In genomic region chr11:35968386-35969088, GRCh38 we compare ENCODE assay signal across 25 cellular contexts. TPM values are rescaled to one million over a fixed set of nuclear protein-coding genes. Genes with fewer than 3 reads are reported as not detected.
A peak's percentile ranks its signal among the peaks of the same experiment; 100 is the strongest.
DNase-seq lines count a peak whose midpoint lies in the region; ATAC-seq and TF ChIP-seq lines count a peak whose summit lies in the region.
"Had no signal": no experiment of that assay in that cellular context is flagged by ENCODE, and none has a peak within 500 bp of the region (broad histone marks: within the 10 kb centered on the region; RNA-seq: fewer than 3 reads in every experiment).

No MANE protein-coding gene starts in this region.

- H3K4me3 Mint-ChIP-seq in nephron progenitor cell = no peak overlapping the region
- H3K4me3 Mint-ChIP-seq: activated CD4-positive, alpha-beta memory T cell treated with anti-CD3 and anti-CD28 coated beads for 36 hours; memory B cell; stimulated activated naive B cell treated with anti-CD40 and anti-IgM and Interleukin-4, amounts not matched to agents 10 μg/mL and 1 μg/mL and 100 μg/mL, for 72 hours; WTC11 had no signal

- no peak overlapping the region for H3K4me3 ChIP-seq in H7 (ENCODE audit: insufficient read depth, low read depth, low read length)
- H3K4me3 ChIP-seq: ascending aorta, GM23248, heart left ventricle, spleen, testis had no signal

- peaks cover 61% of the 10 kb centered on the region for H3K4me1 Mint-ChIP-seq in nephron progenitor cell
- H3K4me1 Mint-ChIP-seq: memory B cell had no signal

- DNase-seq in D341Med (ENCODE audit: low spot score) = peak; percentile 41
- DNase-seq in NCI-H446 treated with DMSO at 0.1 percent for 48 hours (lab: John Stamatoyannopoulos, UW) = peak; percentile 86
- peak; percentile 48 for DNase-seq in cerebellum (ENCODE audit: low spot score)
- no peak for DNase-seq in nephron progenitor cell
- DNase-seq in AML-193 (lab: John Stamatoyannopoulos, UW) = no peak
- no peak for DNase-seq in H7
- DNase-seq in NCI-H146 treated with DMSO at 0.1 percent for 48 hours (lab: John Stamatoyannopoulos, UW; ENCODE audit: unreplicated experiment) = no peak
- DNase-seq: activated CD4-positive, alpha-beta memory T cell treated with anti-CD3 and anti-CD28 coated beads for 36 hours; GM23248; heart left ventricle; left colon; NCI-H1436 treated with DMSO at 0.1 percent for 48 hours; NCI-H774; nucleus accumbens; spleen; stimulated activated CD4-positive, alpha-beta T cell treated with anti-CD3 and anti-CD28 coated beads, Interleukin-2, amount 100 ng/mL, for 48 hours; stimulated activated naive B cell treated with anti-CD40 and anti-IgM and Interleukin-4, amounts not matched to agents 10 μg/mL and 1 μg/mL and 100 μg/mL, for 72 hours; testis had no signal

- H3K36me3 ChIP-seq in H7 (replicated peaks; ENCODE audit: control insufficient read depth, insufficient read depth, low read length) = no peaks in the 10 kb centered on the region
- H3K36me3 ChIP-seq: ascending aorta, heart left ventricle, spleen had no signal

- peaks cover 36% of the 10 kb centered on the region for H3K9me3 Mint-ChIP-seq in nephron progenitor cell
- H3K9me3 Mint-ChIP-seq: activated CD4-positive, alpha-beta memory T cell treated with anti-CD3 and anti-CD28 coated beads for 36 hours; activated T-helper 2 cell treated with anti-CD3 and anti-CD28 coated beads, Interferon-gamma antibody, Interleukin-2, Interleukin-4, amounts not matched to agents 10 μg/mL and 5 μg/mL and 100 μg/mL, durations not matched to agents 14 hours and 24 hours and 36 hours had no signal

- ATAC-seq in HG03280 (IDR thresholded peaks at IDR 0.05; ENCODE audit: unreplicated experiment) = no peak
- ATAC-seq: activated naive CD4-positive, alpha-beta T cell treated with anti-CD3 and anti-CD28 coated beads, Interleukin-2, amount 50 U/mL, for 72 hours; heart left ventricle; stimulated activated naive B cell treated with anti-CD40 and anti-IgM and Interleukin-4, amounts not matched to agents 10 μg/mL and 1 μg/mL and 100 μg/mL, for 72 hours; WTC11 had no signal

- H3K36me3 Mint-ChIP-seq in nephron progenitor cell (ENCODE audit: low read depth) = peaks cover 74% of the 10 kb centered on the region
- H3K36me3 Mint-ChIP-seq: activated CD4-positive, alpha-beta memory T cell treated with anti-CD3 and anti-CD28 coated beads for 36 hours; activated naive CD4-positive, alpha-beta T cell treated with anti-CD3 and anti-CD28 coated beads, Interleukin-2, amount 50 U/mL, for 72 hours; memory B cell; stimulated activated naive B cell treated with anti-CD40 and anti-IgM and Interleukin-4, amounts not matched to agents 10 μg/mL and 1 μg/mL and 100 μg/mL, for 72 hours had no signal

- TF ChIP-seq CTCF in nephron progenitor cell (IDR thresholded peaks at IDR 0.05) = no peak

- H3K27me3 Mint-ChIP-seq in nephron progenitor cell (ENCODE audit: low read depth, poor library complexity) = no peaks in the 10 kb centered on the region

- H3K27me3 ChIP-seq in H7 (ENCODE audit: control insufficient read depth, insufficient read depth, low read length) = no peaks in the 10 kb centered on the region
- H3K27me3 ChIP-seq: ascending aorta, heart left ventricle, spleen, testis had no signal

- H3K27ac Mint-ChIP-seq in nephron progenitor cell = peak overlapping the region; percentile 60
- H3K27ac Mint-ChIP-seq: activated CD4-positive, alpha-beta memory T cell treated with anti-CD3 and anti-CD28 coated beads for 36 hours; activated naive CD4-positive, alpha-beta T cell treated with anti-CD3 and anti-CD28 coated beads, Interleukin-2, amount 50 U/mL, for 72 hours; activated T-helper 2 cell treated with anti-CD3 and anti-CD28 coated beads, Interferon-gamma antibody, Interleukin-2, Interleukin-4, amounts not matched to agents 10 μg/mL and 5 μg/mL and 100 μg/mL, durations not matched to agents 14 hours and 24 hours and 36 hours; memory B cell; stimulated activated naive B cell treated with anti-CD40 and anti-IgM and Interleukin-4, amounts not matched to agents 10 μg/mL and 1 μg/mL and 100 μg/mL, for 72 hours; WTC11 had no signal

RNA-seq across cellular contexts. Expression of gene LDLRAD3, which starts 24.7 kb away (rescaled TPM):
- total RNA-seq in cerebellum = 43.0 TPM
- total RNA-seq in H7 (2014; rRNA removed; shearing (Covaris generic)) = 11.4 and 12.9 TPM in 2 replicates
- total RNA-seq: OCI-LY7 had no signal

Comparison
In these comparisons a context has a peak if more than half of its experiments do, and no peak if none do; other contexts are left out.
1. DNase-seq: peak in D341Med (single experiment), NCI-H446 treated with DMSO at 0.1 percent for 48 hours (single experiment) and cerebellum (single experiment); none in nephron progenitor cell (single experiment), AML-193 (0 of 2), H7 (single experiment) and NCI-H146 treated with DMSO at 0.1 percent for 48 hours (single experiment).